ENCODE assay signal across 8 cellular contexts in the genomic region with DNA sequence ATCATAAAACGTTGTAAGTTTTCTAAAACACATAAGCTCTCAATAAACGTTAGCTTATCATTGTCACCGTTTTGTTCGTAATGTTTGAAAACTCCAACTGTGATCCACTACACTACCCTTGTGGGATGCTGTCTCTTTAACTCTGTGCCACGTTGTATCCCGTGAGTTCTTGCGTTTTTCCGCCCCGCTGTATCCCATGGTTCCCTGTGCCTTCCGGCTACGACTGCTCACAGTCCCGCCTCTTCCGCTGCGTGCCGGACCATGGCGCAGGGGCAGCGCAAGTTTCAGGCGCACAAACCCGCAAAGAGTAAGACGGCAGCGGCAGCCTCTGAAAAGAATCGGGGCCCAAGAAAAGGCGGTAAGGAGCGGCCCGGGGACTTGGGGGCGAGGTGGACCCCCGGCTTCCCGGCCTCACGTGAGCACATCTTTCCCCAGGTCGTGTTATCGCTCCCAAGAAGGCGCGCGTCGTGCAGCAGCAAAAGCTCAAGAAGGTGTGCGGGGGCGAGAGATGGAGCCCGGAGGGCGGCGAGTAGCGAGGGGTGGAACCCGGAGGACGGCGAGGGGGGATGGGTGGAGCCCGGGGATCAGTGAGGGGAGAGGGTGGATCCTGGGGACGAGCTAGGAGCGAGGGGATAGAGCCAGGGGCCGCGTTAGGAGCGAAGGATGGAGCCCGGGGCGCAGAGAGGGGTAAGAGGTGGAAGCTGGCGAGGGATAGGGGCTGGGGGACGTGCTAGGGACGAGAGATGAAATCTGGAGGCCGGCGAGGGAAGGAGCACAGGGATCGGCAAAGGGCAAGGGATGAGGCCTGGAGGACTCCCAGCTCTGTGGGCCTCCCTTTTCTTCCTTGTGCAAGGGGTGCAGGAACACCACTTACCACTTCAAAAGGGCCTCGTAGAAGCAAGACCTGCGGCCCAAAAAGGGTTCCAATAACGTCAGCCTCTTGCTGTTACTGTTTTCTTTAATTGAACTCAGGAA. TPM values are rescaled to one million over a fixed set of nuclear protein-coding genes. Genes with fewer than 3 reads are reported as not detected.
DNase-seq lines count a peak whose midpoint lies in the region; ATAC-seq and TF ChIP-seq lines count a peak whose summit lies in the region.

A gene (plus strand): TSS at position 240 of the 975 bp plus-strand sequence. CDS start 22 bp downstream, at position 262.

- peaks cover 37% of the 10 kb centered on the region for H3K36me3 ChIP-seq in SK-N-MC (ENCODE audit: insufficient read depth, low read length)
- peaks cover 0 to 65% of the 10 kb centered on the region in 2 donors for H3K36me3 ChIP-seq in gastroesophageal sphincter
- H3K36me3 ChIP-seq in neutrophil, result peaks cover 25% of the 10 kb centered on the region

- H3K9ac ChIP-seq in SK-N-MC (ENCODE audit: insufficient read length), result peak within 1 kb of the TSS; percentile 93

- no peak for TF ChIP-seq EP300 in gastroesophageal sphincter (IDR thresholded peaks at IDR 0.05)

- H3K27ac ChIP-seq in SK-N-MC, result peak within 1 kb of the TSS; percentile 65; the same call in 1 of the 2 replicates
- peak within 1 kb of the TSS; percentile 80 to 97 (median 94) for H3K27ac ChIP-seq in gastroesophageal sphincter
- peak within 1 kb of the TSS; percentile 81 for H3K27ac ChIP-seq in neutrophil
- peak within 1 kb of the TSS; percentile 78 for H3K27ac ChIP-seq in substantia nigra (ENCODE audit: low read depth, low read length, poor library complexity, severe bottlenecking)

- ATAC-seq in gastroesophageal sphincter, result peak; percentile 97

- H3K4me1 Mint-ChIP-seq in HFFc6 (ENCODE audit: low read depth), result peaks cover 22% of the 10 kb centered on the region
- H3K4me1 Mint-ChIP-seq in activated naive CD4-positive, alpha-beta T cell treated with anti-CD3 and anti-CD28 coated beads, Interleukin-2, amount 10 ng/mL, durations not matched to agents 7 days and 5 days, result peaks cover 25% of the 10 kb centered on the region

- 1% methylated on average over 31 to 40 of the region's 61 CpGs for WGBS in gastroesophageal sphincter (ENCODE audit: low coverage in 1 of 2), 2 donors

- peak within 1 kb of the TSS; percentile 98 for H3K27ac Mint-ChIP-seq in HFFc6
- H3K27ac Mint-ChIP-seq in activated naive CD4-positive, alpha-beta T cell treated with anti-CD3 and anti-CD28 coated beads, Interleukin-2, amount 10 ng/mL, durations not matched to agents 7 days and 5 days, result peak within 1 kb of the TSS; percentile 90

- H3K27me3 ChIP-seq in gastroesophageal sphincter (no peaks in the 10 kb centered on the region), neutrophil (no peaks in the 10 kb centered on the region)

- peaks cover 41% of the 10 kb centered on the region for H3K36me3 Mint-ChIP-seq in HFFc6 (ENCODE audit: low read depth)
- H3K36me3 Mint-ChIP-seq in activated naive CD4-positive, alpha-beta T cell treated with anti-CD3 and anti-CD28 coated beads, Interleukin-2, amount 10 ng/mL, durations not matched to agents 7 days and 5 days, result peaks cover 36% of the 10 kb centered on the region

- DNase-seq in GM04503 (ENCODE audit: low read depth) (peak; percentile 78), HFFc6 (peak; percentile 89), NB4 (ENCODE audit: low read depth) (peak; percentile 93), SK-N-MC (ENCODE audit: low read depth, low spot score) (peak; percentile 60), substantia nigra (lab: John Stamatoyannopoulos, UW) (peak; percentile 42 to 94 (median 87))
- DNase-seq in activated naive CD4-positive, alpha-beta T cell treated with anti-CD3 and anti-CD28 coated beads, Interleukin-2, amount 10 ng/mL, durations not matched to agents 7 days and 5 days, result peak; percentile 94

- H3K27me3 Mint-ChIP-seq in HFFc6 (ENCODE audit: insufficient read depth), result no peaks in the 10 kb centered on the region; the same call in 1 of the 2 replicates
- H3K27me3 Mint-ChIP-seq in activated naive CD4-positive, alpha-beta T cell treated with anti-CD3 and anti-CD28 coated beads, Interleukin-2, amount 10 ng/mL, durations not matched to agents 7 days and 5 days, result no peaks in the 10 kb centered on the region

- no peaks in the 10 kb centered on the region for H3K9me3 Mint-ChIP-seq in HFFc6
- no peaks in the 10 kb centered on the region for H3K9me3 Mint-ChIP-seq in activated naive CD4-positive, alpha-beta T cell treated with anti-CD3 and anti-CD28 coated beads, Interleukin-2, amount 10 ng/mL, durations not matched to agents 7 days and 5 days

- H3K9me3 ChIP-seq in SK-N-MC (ENCODE audit: low read depth, low read length) (no peaks in the 10 kb centered on the region), gastroesophageal sphincter (no peaks in the 10 kb centered on the region), neutrophil (no peaks in the 10 kb centered on the region)

- TF ChIP-seq CTCF in HFFc6 (IDR thresholded peaks at IDR 0.05) (no peak), NB4 (IDR thresholded peaks at IDR 0.05; ENCODE audit: low read depth, low read length) (no peak), gastroesophageal sphincter (IDR thresholded peaks at IDR 0.05) (no peak), neutrophil (IDR thresholded peaks at IDR 0.05) (no peak)

- H3K4me3 Mint-ChIP-seq in HFFc6, result peak within 1 kb of the TSS; percentile 100
- H3K4me3 Mint-ChIP-seq in activated naive CD4-positive, alpha-beta T cell treated with anti-CD3 and anti-CD28 coated beads, Interleukin-2, amount 10 ng/mL, durations not matched to agents 7 days and 5 days, result peak within 1 kb of the TSS; percentile 97

- H3K4me3 ChIP-seq in NB4 (ENCODE audit: low read depth, low read length), result peak within 1 kb of the TSS; percentile 78
- peak within 1 kb of the TSS; percentile 90 for H3K4me3 ChIP-seq in SK-N-MC
- H3K4me3 ChIP-seq in gastroesophageal sphincter, result peak within 1 kb of the TSS; percentile 77 to 93
- H3K4me3 ChIP-seq in neutrophil (ENCODE audit: low read depth in 1 of 2, low read length in 1 of 2), result peak within 1 kb of the TSS; percentile 78 to 90

- CTCF ChIA-PET in activated naive CD4-positive, alpha-beta T cell treated with anti-CD3 and anti-CD28 coated beads, Interleukin-2, amount 10 ng/mL, durations not matched to agents 7 days and 5 days (lab: Charles Lee), result interaction anchor here (0.7 to 2.3 kb wide), 5 partner anchors 9 to 497 kb away, joined by 3 to 8 read pairs (median 5); no protein-coding TSS in a partner anchor

- peak; percentile 77 for TF ChIP-seq POLR2A in NB4 (IDR thresholded peaks at IDR 0.05; ENCODE audit: extremely low read depth, insufficient read length)
- TF ChIP-seq POLR2A in gastroesophageal sphincter (IDR thresholded peaks at IDR 0.05), result peak; percentile 90 to 92

- H3K4me1 ChIP-seq in gastroesophageal sphincter, result peaks cover 0 to 34% (median 12%) of the 10 kb centered on the region in 3 donors
- H3K4me1 ChIP-seq in neutrophil (ENCODE audit: control insufficient read depth in 1 of 2, insufficient read depth in 1 of 2, low read depth in 1 of 2, low read length in 1 of 2), result peaks cover 12 to 13% of the 10 kb centered on the region in 2 experiments

RNA-seq across cellular contexts. Expression of the gene that starts here (rescaled TPM):
- total RNA-seq in HFFc6 (2021; fragmentation: NEBNext Ultra II Directional; extraction: Animal tissue kit (Norgen Biotek cat#: 25700)), result 100 to 1,000 TPM; 123 to 204 (median 172) TPM
- total RNA-seq in gastroesophageal sphincter, result 100 to 1,000 TPM; 123 to 142 (median 128) TPM

Comparison
In these comparisons a context has a peak if more than half of its experiments do, and no peak if none do; other contexts are left out.
1. Peak in every context shown above with its lines: DNase-seq, ATAC-seq, H3K4me3 ChIP-seq and H3K27ac ChIP-seq.